Comparison of ENCODE assay signal across 8 cellular contexts in the genomic region with DNA sequence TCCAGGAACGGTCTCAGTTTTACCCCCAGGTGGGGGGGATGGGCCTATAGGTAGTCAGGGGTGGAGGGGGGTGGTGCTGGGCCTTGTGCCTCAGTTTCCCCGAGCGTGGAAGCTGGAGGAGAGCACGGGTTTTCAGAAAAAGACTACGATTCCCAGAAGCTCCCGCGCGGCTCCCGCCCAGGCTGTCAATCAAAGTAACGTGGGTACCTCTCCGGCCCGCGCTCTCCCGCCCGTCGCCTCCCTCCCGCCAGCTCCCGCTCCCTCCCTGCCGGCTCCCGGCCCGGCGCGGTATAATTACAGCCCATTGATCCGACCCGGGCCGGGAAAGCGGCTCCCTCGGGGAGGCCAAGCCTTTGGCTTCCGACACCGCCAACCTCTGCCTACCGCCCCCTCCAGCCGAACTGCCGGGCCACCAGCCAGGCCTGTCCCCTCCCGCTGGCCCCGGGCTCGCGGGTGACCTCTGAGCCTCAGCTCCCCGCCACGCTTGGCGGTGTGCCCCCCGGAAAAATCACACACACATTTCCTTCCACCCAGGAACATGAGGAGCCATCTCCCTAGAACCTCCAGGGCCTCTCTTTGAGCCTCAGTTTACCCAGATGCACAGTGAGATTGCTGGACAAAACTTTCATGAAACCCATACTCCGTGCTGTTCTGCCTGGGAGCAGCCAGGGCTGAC. TPM values are rescaled to one million over a fixed set of nuclear protein-coding genes. Genes with fewer than 3 reads are reported as not detected.
DNase-seq lines count a peak whose midpoint lies in the region; ATAC-seq and TF ChIP-seq lines count a peak whose summit lies in the region.

No MANE protein-coding gene starts in this region.

- peak overlapping the region; percentile 38 to 69 for H3K4me3 ChIP-seq in DND-41 (ENCODE audit: low read depth in 1 of 2, low read length in 2 of 2)
- peak overlapping the region; percentile 22 to 66 (median 60) for H3K4me3 ChIP-seq in heart right ventricle

- DNase-seq in DND-41, result peak; percentile 88
- DNase-seq in HFFc6, result peak; percentile 88
- DNase-seq in NCI-H1436 (lab: John Stamatoyannopoulos, UW), result peak; percentile 95
- DNase-seq in T-cell, result peak; percentile 42 to 81 (median 66)
- DNase-seq in amniotic epithelial cell (ENCODE audit: low read depth), result peak; percentile 92
- peak; percentile 95 to 97 for DNase-seq in heart right ventricle
- DNase-seq in posterior cingulate gyrus, result peak; percentile 92 to 99 (median 95)
- peak; percentile 95 for DNase-seq in type B pancreatic cell (ENCODE audit: extremely low spot score, unreplicated experiment)

- H3K36me3 Mint-ChIP-seq in HFFc6 (ENCODE audit: low read depth), result no peaks in the 10 kb centered on the region
- no peaks in the 10 kb centered on the region for H3K36me3 Mint-ChIP-seq in T-cell
- no peaks in the 10 kb centered on the region for H3K36me3 Mint-ChIP-seq in type B pancreatic cell

- TF ChIP-seq CTCF in DND-41 (IDR thresholded peaks at IDR 0.05; ENCODE audit: borderline replicate concordance, extremely low read depth, low read length, poor library complexity, severe bottlenecking) (peak; percentile 16), HFFc6 (IDR thresholded peaks at IDR 0.05) (no peak), heart right ventricle (IDR thresholded peaks at IDR 0.05) (peak in 1 of 9 donors; percentile 5), type B pancreatic cell (conservative IDR thresholded peaks at IDR 0.05) (no peak)

- no peaks in the 10 kb centered on the region for H4K20me1 ChIP-seq in DND-41 (ENCODE audit: insufficient read depth, low read length)

- 0 to 1% methylated on average over 42 of the region's 42 CpGs for WGBS in heart right ventricle, 2 donors

- intact Hi-C loops in heart right ventricle (cut with DNase I), result loop anchor here in 7 of 10 donors (2.0 to 10.0 kb wide), 9 partner anchors 21 to 84 kb away; partner anchors contain the start of genes TLE6 (in 2 of the 7) and GNA11 (in 1 of the 7)
- intact Hi-C loops in posterior cingulate gyrus (cut with DNase I), result loop anchor here (1.0 to 2.0 kb wide), 2 partner anchors 59 kb away; partner anchors contain the start of genes GNA11 and TLE6

- H3K79me2 ChIP-seq in DND-41 (ENCODE audit: insufficient read depth, low read length), result no peaks in the 10 kb centered on the region

- POLR2A ChIA-PET in T-cell (lab: Charles Lee), result interaction anchor here (0.6 to 0.8 kb wide), 4 partner anchors 25 to 86 kb away, joined by 3 to 8 read pairs (median 4); no protein-coding TSS in a partner anchor

- H3K36me3 ChIP-seq in DND-41 (ENCODE audit: insufficient read depth, low read length) (no peaks in the 10 kb centered on the region), heart right ventricle (no peaks in the 10 kb centered on the region)

- H3K9me3 ChIP-seq in DND-41 (ENCODE audit: insufficient read depth, low read length, severe bottlenecking) (no peaks in the 10 kb centered on the region), heart right ventricle (no peaks in the 10 kb centered on the region)

- H3K4me3 Mint-ChIP-seq in HFFc6 (peak overlapping the region; percentile 93), T-cell (peak overlapping the region; percentile 84 to 91 (median 88)), type B pancreatic cell (peak overlapping the region; percentile 93)

- CTCF ChIA-PET in T-cell (lab: Charles Lee), result interaction anchor here in 1 of 2 donors (0.7 to 1.6 kb wide), 6 partner anchors 17 to 1767 kb away, joined by 3 to 11 read pairs (median 4); partner anchors contain the start of gene TLE6

- H3K27ac ChIP-seq in DND-41 (ENCODE audit: low read length) (peak overlapping the region; percentile 85), heart right ventricle (peak overlapping the region; percentile 83 to 97 (median 92))

- H3K27ac Mint-ChIP-seq in HFFc6 (peak overlapping the region; percentile 96), T-cell (peak overlapping the region; percentile 96 to 97), type B pancreatic cell (peak overlapping the region; percentile 96)

- H3K9me3 Mint-ChIP-seq in HFFc6, result no peaks in the 10 kb centered on the region
- H3K9me3 Mint-ChIP-seq in T-cell, result no peaks in the 10 kb centered on the region
- H3K9me3 Mint-ChIP-seq in type B pancreatic cell, result no peaks in the 10 kb centered on the region

- peaks cover 29% of the 10 kb centered on the region for H3K4me1 ChIP-seq in DND-41 (ENCODE audit: insufficient read depth, low read length)
- peaks cover 12 to 26% (median 21%) of the 10 kb centered on the region in 9 donors for H3K4me1 ChIP-seq in heart right ventricle

- peak overlapping the region; percentile 84 for H3K9ac ChIP-seq in DND-41 (ENCODE audit: low read depth, low read length)

- H3K27me3 ChIP-seq in DND-41 (ENCODE audit: insufficient read depth, low read length, poor library complexity) (peaks cover 5% of the 10 kb centered on the region), heart right ventricle (peaks cover 0 to under 1% (median 0%) of the 10 kb centered on the region in 7 donors)

- peak overlapping the region; percentile 80 for H3K4me2 ChIP-seq in DND-41 (ENCODE audit: insufficient read depth, low read length)

- peak overlapping the region; percentile 76 for H2AFZ ChIP-seq in DND-41 (ENCODE audit: low read depth, low read length)

- ATAC-seq in DND-41 (ENCODE audit: insufficient read depth, low read depth) (peak; percentile 62), T-cell (replicated peaks in 1 of 4) (peak; percentile 62 to 66 (median 63)), heart right ventricle (peak; percentile 86 to 95 (median 90))

- H3K4me1 Mint-ChIP-seq in HFFc6 (ENCODE audit: low read depth) (peaks cover 33% of the 10 kb centered on the region), T-cell (peaks cover 26 to 47% (median 33%) of the 10 kb centered on the region in 3 donors), type B pancreatic cell (ENCODE audit: unreplicated experiment) (peaks cover 34% of the 10 kb centered on the region)

- H3K27me3 Mint-ChIP-seq in HFFc6 (ENCODE audit: insufficient read depth), result peaks cover 14% of the 10 kb centered on the region
- no peaks in the 10 kb centered on the region for H3K27me3 Mint-ChIP-seq in T-cell
- peaks cover 29% of the 10 kb centered on the region for H3K27me3 Mint-ChIP-seq in type B pancreatic cell

RNA-seq across cellular contexts. Expression of gene TLE2, which starts 7.2 kb away (rescaled TPM):
- under 1 TPM in 4 of 6 experiments, not detected in 2; 0.15 to 0.67 (median 0.46) TPM for total RNA-seq in HFFc6 (2021; fragmentation: NEBNext Ultra II Directional; extraction: Animal tissue kit (Norgen Biotek cat#: 25700))
- 10 to 100 TPM; 16.7 to 29.7 (median 21.5) TPM for total RNA-seq in T-cell
- 10 to 100 TPM; 28.2 to 64.5 (median 39.9) TPM for total RNA-seq in heart right ventricle
- polyA plus RNA-seq in heart right ventricle, result 10 to 100 TPM; 35.9 to 54.6 TPM
- 37.7 and 52.8 TPM in 2 replicates for total RNA-seq in type B pancreatic cell (ENCODE audit: low replicate concordance)

RNA-seq across cellular contexts. Expression of gene TLE5, which starts 26.0 kb away (rescaled TPM):
- 100 to 1,000 TPM; 332 to 383 (median 356) TPM for total RNA-seq in HFFc6 (2021; fragmentation: NEBNext Ultra II Directional; extraction: Animal tissue kit (Norgen Biotek cat#: 25700))
- total RNA-seq in T-cell (1,000 to 10,000 TPM in 3 of 5 donors, 100 to 1,000 TPM in 2; 777 to 1,202 (median 1,047) TPM), heart right ventricle (100 to 1,000 TPM; 653 to 857 (median 758) TPM), type B pancreatic cell (ENCODE audit: low replicate concordance) (302 and 418 TPM in 2 replicates)
- polyA plus RNA-seq in heart right ventricle, result 1,000 to 10,000 TPM in 1 of 2 donors, 100 to 1,000 TPM in 1; 679 to 1,254 TPM

RNA-seq across cellular contexts. Expression of gene GNA11, which starts 57.9 kb away (rescaled TPM):
- total RNA-seq in HFFc6 (2021; fragmentation: NEBNext Ultra II Directional; extraction: Animal tissue kit (Norgen Biotek cat#: 25700)), result 10 to 100 TPM; 72.0 to 86.0 (median 77.6) TPM
- total RNA-seq in T-cell (1 to 10 TPM; 2.3 to 6.3 (median 4.0) TPM), heart right ventricle (10 to 100 TPM; 57.4 to 83.2 (median 68.8) TPM), type B pancreatic cell (ENCODE audit: low replicate concordance) (46.9 and 62.0 TPM in 2 replicates)
- 10 to 100 TPM; 28.2 to 40.7 TPM for polyA plus RNA-seq in heart right ventricle

RNA-seq across cellular contexts. Expression of gene TLE6, which starts 58.9 kb away (rescaled TPM):
- total RNA-seq in HFFc6 (2021; fragmentation: NEBNext Ultra II Directional; extraction: Animal tissue kit (Norgen Biotek cat#: 25700)), result 1 to 10 TPM in 5 of 6 experiments, under 1 TPM in 1; 0.82 to 3.0 (median 1.2) TPM
- under 1 TPM in 3 of 5 donors, not detected in 2; 0.36 to 0.61 (median 0.50) TPM for total RNA-seq in T-cell
- 1 to 10 TPM in 2 of 10 donors, under 1 TPM in 5, not detected in 3; 0.34 to 2.8 (median 0.45) TPM for total RNA-seq in heart right ventricle
- polyA plus RNA-seq in heart right ventricle, result 1 to 10 TPM; 1.2 to 3.5 TPM
- total RNA-seq in type B pancreatic cell (ENCODE audit: low replicate concordance), result 3.8 TPM in 2 replicates

Comparison
In these comparisons a context has a peak if more than half of its experiments do, and no peak if none do; other contexts are left out.
1. Peak in every context shown above with its lines: DNase-seq, ATAC-seq, H3K4me3 ChIP-seq and H3K27ac ChIP-seq.
2. RNA of gene TLE2, which starts 7.2 kb away (total RNA-seq): 28.2 to 64.5 TPM in heart right ventricle, 37.7 to 52.8 TPM in type B pancreatic cell and 16.7 to 29.7 TPM in T-cell; 0.15 to 0.67 TPM in HFFc6; every median in the first group is over 10 times any median in the second.